ENCODE assay signal across 18 cellular contexts in genomic region chr6:168695701-168696100, GRCh38.
DNase-seq lines count a peak whose midpoint lies in the region; ATAC-seq and TF ChIP-seq lines count a peak whose summit lies in the region.
"Had no signal": no experiment of that assay in that cellular context is flagged by ENCODE, and none has a peak within 500 bp of the region (broad histone marks: within the 10 kb centered on the region; RNA-seq: fewer than 3 reads in every experiment).

No MANE protein-coding gene starts in this region.

- H3K27me3 Mint-ChIP-seq in GM23338 (ENCODE audit: insufficient read depth, low read depth, poor library complexity), result peaks cover 8% of the 10 kb centered on the region
- H3K27me3 Mint-ChIP-seq in T-helper 2 cell treated with Interferon-gamma antibody and Interleukin-4, amounts not matched to agents 5 μg/mL and 100 μg/mL, for 36 hours (ENCODE audit: low read depth), result no peaks in the 10 kb centered on the region
- H3K27me3 Mint-ChIP-seq: B cell had no signal

- peaks cover 10% of the 10 kb centered on the region; the same call in 1 of the 2 replicates for H3K4me1 ChIP-seq in GM23338 (ENCODE audit: insufficient read depth)
- peaks cover 10% of the 10 kb centered on the region for H3K4me1 ChIP-seq in iPS-20b (ENCODE audit: insufficient read depth, low read length)

- peak; percentile 93 for DNase-seq in GM23338 (ENCODE audit: low spot score)
- peak; percentile 41 for DNase-seq in NCI-H1105 (lab: John Stamatoyannopoulos, UW)
- peak; percentile 58 for DNase-seq in SW480 (ENCODE audit: low spot score)
- no peak for DNase-seq in T-helper 2 cell treated with Interferon-gamma antibody and Interleukin-4, amounts not matched to agents 5 μg/mL and 100 μg/mL, for 36 hours (ENCODE audit: low spot score)
- DNase-seq in A172 (ENCODE audit: low spot score), result no peak
- DNase-seq in stimulated activated naive CD8-positive, alpha-beta T cell treated with anti-CD3 and anti-CD28 coated beads, Interleukin-15, Interleukin-2, amounts not matched to agents 100 U/mL and 50 U/mL, for 24 hours, result no peak
- DNase-seq: CD4-positive, alpha-beta memory T cell; DND-41; GDM1; NCI-H1092 treated with DMSO at 0.1 percent for 48 hours; NCI-H2029 treated with DMSO at 0.1 percent for 48 hours; NCI-H446; NK-92 treated with Interleukin-12 subunit alpha and Interleukin-12 subunit beta, amount 100 ng/mL, for 24 hours; OCI-M1; RPMI8226 had no signal

- H3K27me3 ChIP-seq in GM23338 (ENCODE audit: insufficient read depth) (no peaks in the 10 kb centered on the region), iPS-20b (ENCODE audit: insufficient read depth, low read length) (no peaks in the 10 kb centered on the region)

- no peaks in the 10 kb centered on the region for H3K9me3 ChIP-seq in iPS-20b (ENCODE audit: insufficient read depth, low read depth, low read length)

- no peaks in the 10 kb centered on the region for H3K79me2 ChIP-seq in GM23338 (replicated peaks; ENCODE audit: insufficient read depth)

- H2AFZ ChIP-seq in GM23338, result no peak overlapping the region

- H3K36me3 ChIP-seq in GM23338 (ENCODE audit: insufficient read depth) (no peaks in the 10 kb centered on the region), iPS-20b (ENCODE audit: insufficient read depth, low read depth, low read length) (no peaks in the 10 kb centered on the region)

- ATAC-seq in GM23338, result peak; percentile 82
- ATAC-seq in stimulated activated naive CD8-positive, alpha-beta T cell treated with anti-CD3 and anti-CD28 coated beads, Interleukin-15, Interleukin-2, amounts not matched to agents 100 U/mL and 50 U/mL, for 24 hours, result no peak

- peaks cover 39% of the 10 kb centered on the region for H3K4me1 Mint-ChIP-seq in GM23338
- H3K4me1 Mint-ChIP-seq in T-helper 2 cell treated with Interferon-gamma antibody and Interleukin-4, amounts not matched to agents 5 μg/mL and 100 μg/mL, for 36 hours (ENCODE audit: low read depth), result no peaks in the 10 kb centered on the region
- H3K4me1 Mint-ChIP-seq: B cell; CD4-positive, alpha-beta memory T cell had no signal

- no peaks in the 10 kb centered on the region for H3F3A ChIP-seq in GM23338 (replicated peaks; ENCODE audit: low read depth)

- no peak overlapping the region for H3K27ac ChIP-seq in GM23338 (ENCODE audit: low read depth)
- peak overlapping the region; percentile 6 for H3K27ac ChIP-seq in iPS-20b (ENCODE audit: low read length)
- H3K27ac ChIP-seq: KMS-11 had no signal

- TF ChIP-seq CTCF in GM23338 (conservative IDR thresholded peaks at IDR 0.05; ENCODE audit: low read depth in 2 of 2), result no peak

- no peaks in the 10 kb centered on the region for H4K20me1 ChIP-seq in GM23338 (replicated peaks; ENCODE audit: insufficient read depth)

- peak overlapping the region; percentile 32; the same call in 2 of the 3 replicates for H3K4me3 Mint-ChIP-seq in GM23338
- no peak overlapping the region for H3K4me3 Mint-ChIP-seq in T-helper 2 cell treated with Interferon-gamma antibody and Interleukin-4, amounts not matched to agents 5 μg/mL and 100 μg/mL, for 36 hours
- H3K4me3 Mint-ChIP-seq: B cell; CD4-positive, alpha-beta memory T cell had no signal

- H3K4me2 ChIP-seq in GM23338, result no peak overlapping the region
- H3K4me2 ChIP-seq: KMS-11 had no signal

- no peaks in the 10 kb centered on the region for H3K9me2 ChIP-seq in GM23338 (ENCODE audit: insufficient read depth)

- peak overlapping the region; percentile 92 for H3K27ac Mint-ChIP-seq in GM23338
- no peak overlapping the region for H3K27ac Mint-ChIP-seq in T-helper 2 cell treated with Interferon-gamma antibody and Interleukin-4, amounts not matched to agents 5 μg/mL and 100 μg/mL, for 36 hours
- H3K27ac Mint-ChIP-seq: B cell; CD4-positive, alpha-beta memory T cell had no signal

- H3K36me3 Mint-ChIP-seq in GM23338 (ENCODE audit: low read depth), result no peaks in the 10 kb centered on the region; the same call in 2 of the 3 replicates
- no peaks in the 10 kb centered on the region for H3K36me3 Mint-ChIP-seq in T-helper 2 cell treated with Interferon-gamma antibody and Interleukin-4, amounts not matched to agents 5 μg/mL and 100 μg/mL, for 36 hours (ENCODE audit: low read depth)
- H3K36me3 Mint-ChIP-seq: CD4-positive, alpha-beta memory T cell had no signal

- no peak overlapping the region; the same call in 1 of the 2 replicates for H3K9ac ChIP-seq in iPS-20b (ENCODE audit: low read depth, low read length)
- H3K9ac ChIP-seq: KMS-11 had no signal

- H3K9me3 Mint-ChIP-seq in GM23338, result no peaks in the 10 kb centered on the region; the same call in 2 of the 3 replicates
- H3K9me3 Mint-ChIP-seq in T-helper 2 cell treated with Interferon-gamma antibody and Interleukin-4, amounts not matched to agents 5 μg/mL and 100 μg/mL, for 36 hours, result no peaks in the 10 kb centered on the region

- H3K4me3 ChIP-seq in GM23338, result no peak overlapping the region
- H3K4me3 ChIP-seq in iPS-20b (ENCODE audit: low read length), result no peak overlapping the region; the same call in 1 of the 2 replicates

TF ChIP-seq in GM23338, 12 proteins besides CTCF, POLR2A, EP300 and RAD21:
- TF ChIP-seq CREB1 (CRISPR knock-in tag; IDR thresholded peaks at IDR 0.05; ENCODE audit: low read depth), result peak; percentile 62
- no peak for TF ChIP-seq EZH2 (IDR thresholded peaks at IDR 0.05; ENCODE audit: low read depth, unreplicated experiment)
- peak; percentile 82 for TF ChIP-seq ZNF462 (CRISPR knock-in tag; IDR thresholded peaks at IDR 0.05)

Comparison
In these comparisons a context has a peak if more than half of its experiments do, and no peak if none do; other contexts are left out.
1. DNase-seq: peak in GM23338 (single experiment), NCI-H1105 (single experiment) and SW480 (single experiment); none in T-helper 2 cell treated with Interferon-gamma antibody and Interleukin-4, amounts not matched to agents 5 μg/mL and 100 μg/mL, for 36 hours (single experiment), A172 (single experiment) and stimulated activated naive CD8-positive, alpha-beta T cell treated with anti-CD3 and anti-CD28 coated beads, Interleukin-15, Interleukin-2, amounts not matched to agents 100 U/mL and 50 U/mL, for 24 hours (single experiment).